Comparison of ENCODE assay signal across 12 cellular contexts in the genomic region with DNA sequence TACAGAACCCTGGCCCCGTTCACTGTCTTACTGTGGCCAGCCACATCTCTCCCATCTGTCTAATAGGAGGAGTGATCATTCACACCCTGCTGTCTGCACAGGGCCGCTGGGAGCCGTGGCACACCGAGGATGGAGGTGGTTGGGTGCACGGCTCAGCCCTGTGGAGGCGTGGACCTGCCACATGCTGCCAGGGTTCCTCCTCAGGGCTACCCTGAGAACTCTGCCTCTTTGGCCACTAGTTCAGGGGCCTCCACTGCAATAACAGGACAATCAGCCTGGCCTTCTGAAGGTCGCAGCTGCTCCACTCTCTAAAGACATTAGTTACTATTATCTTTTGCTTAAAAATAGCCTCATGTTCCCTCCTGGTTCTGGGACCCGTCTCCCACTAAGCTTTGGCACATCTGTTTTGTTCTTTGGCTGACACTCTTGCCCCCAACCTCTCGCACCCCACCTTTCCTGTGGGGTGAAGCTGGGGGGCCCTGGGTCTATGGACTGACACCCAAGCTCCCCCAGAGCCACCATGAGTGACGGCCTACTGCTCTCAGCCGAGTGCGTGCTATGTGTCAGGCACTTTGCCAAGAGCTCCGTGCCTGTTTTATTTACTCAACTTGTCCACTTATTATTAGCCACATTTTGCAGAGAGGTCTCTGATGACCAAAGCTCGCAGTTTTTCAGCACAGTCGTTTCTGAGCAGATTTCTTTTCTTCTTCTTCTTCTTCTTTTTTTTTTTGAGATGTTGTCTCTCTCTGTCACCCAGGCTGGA.
DNase-seq lines count a peak whose midpoint lies in the region; ATAC-seq, FAIRE-seq and TF ChIP-seq lines count a peak whose summit lies in the region.
"Had no signal": no experiment of that assay in that cellular context is flagged by ENCODE, and none has a peak within 500 bp of the region (broad histone marks: within the 10 kb centered on the region; RNA-seq: fewer than 3 reads in every experiment).

No MANE protein-coding gene starts in this region.

- H3K36me3 ChIP-seq in thoracic aorta = peaks cover 54% of the 10 kb centered on the region
- peaks cover 14% of the 10 kb centered on the region for H3K36me3 ChIP-seq in H7 (replicated peaks; ENCODE audit: control insufficient read depth, insufficient read depth, low read length)

- H3K4me3 ChIP-seq in thoracic aorta (no peak overlapping the region), H7 (ENCODE audit: insufficient read depth, low read depth, low read length) (no peak overlapping the region)

- H3K27ac ChIP-seq in thoracic aorta = peak overlapping the region; percentile 77 to 78

- H3K9me3 ChIP-seq in thoracic aorta = no peaks in the 10 kb centered on the region

- no peaks in the 10 kb centered on the region for H3K27me3 ChIP-seq in thoracic aorta (replicated peaks; ENCODE audit: insufficient read depth)
- no peaks in the 10 kb centered on the region for H3K27me3 ChIP-seq in H7 (ENCODE audit: control insufficient read depth, insufficient read depth, low read length)

- ATAC-seq in thoracic aorta (ENCODE audit: insufficient number of reproducible peaks, low FRiP score, low read depth) = peak; percentile 65
- ATAC-seq in stimulated activated naive CD8-positive, alpha-beta T cell treated with anti-CD3 and anti-CD28 coated beads, Interleukin-15, Interleukin-2, amounts not matched to agents 100 U/mL and 50 U/mL, for 24 hours = no peak

- FAIRE-seq in islet of Langerhans (lab: Jason Lieb, UNC) = peak; percentile 89
- FAIRE-seq: GM12892 had no signal

- TF ChIP-seq CTCF in thoracic aorta (IDR thresholded peaks at IDR 0.05) = no peak

- peaks cover 16 to 73% of the 10 kb centered on the region in 2 donors for H3K4me1 ChIP-seq in thoracic aorta (ENCODE audit: control insufficient read depth in 1 of 2, low read depth in 2 of 2)

- DNase-seq in NCI-H1092 treated with DMSO at 0.1 percent for 48 hours (lab: John Stamatoyannopoulos, UW) (peak; percentile 77), brain pericyte (ENCODE audit: low read depth, low spot score) (peak; percentile 52), thoracic aorta (ENCODE audit: low spot score) (peak; percentile 49), H7 (no peak)
- no peak for DNase-seq in stimulated activated naive CD8-positive, alpha-beta T cell treated with anti-CD3 and anti-CD28 coated beads, Interleukin-15, Interleukin-2, amounts not matched to agents 100 U/mL and 50 U/mL, for 24 hours
- DNase-seq in activated CD8-positive, alpha-beta memory T cell treated with anti-CD3 and anti-CD28 coated beads, Interleukin-2, amount 50 U/mL, for 4 hours = no peak
- DNase-seq: MV-4-11, OCI-M1, T-helper 2 cell, trophoblast cell had no signal

Comparison
In these comparisons a context has a peak if more than half of its experiments do, and no peak if none do; other contexts are left out.
1. DNase-seq: peak in NCI-H1092 treated with DMSO at 0.1 percent for 48 hours (single experiment), brain pericyte (single experiment) and thoracic aorta (single experiment); none in H7 (single experiment), stimulated activated naive CD8-positive, alpha-beta T cell treated with anti-CD3 and anti-CD28 coated beads, Interleukin-15, Interleukin-2, amounts not matched to agents 100 U/mL and 50 U/mL, for 24 hours (single experiment) and activated CD8-positive, alpha-beta memory T cell treated with anti-CD3 and anti-CD28 coated beads, Interleukin-2, amount 50 U/mL, for 4 hours (single experiment).